Comparison of ENCODE assay signal across 32 cellular contexts in genomic region chr1:3094863-3095780, GRCh38. TPM values are rescaled to one million over a fixed set of nuclear protein-coding genes. Genes with fewer than 3 reads are reported as not detected.
"Had no signal": no experiment of that assay in that cellular context is flagged by ENCODE, and none has a peak within 500 bp of the region (broad histone marks: within the 10 kb centered on the region; RNA-seq: fewer than 3 reads in every experiment).

No MANE protein-coding gene starts in this region.

- H3K9me3 Mint-ChIP-seq: activated B cell treated with CpG ODN at 0.5 μM for 24 hours; activated CD4-positive, alpha-beta memory T cell treated with anti-CD3 and anti-CD28 coated beads for 36 hours; activated naive CD8-positive, alpha-beta T cell treated with anti-CD3 and anti-CD28 coated beads, Interleukin-2, amount 10 ng/mL, durations not matched to agents 7 days and 5 days; activated T-cell treated with anti-CD3 and anti-CD28 coated beads, Interleukin-2, amount 50 U/mL, for 4 hours; activated T-helper 1 cell treated with anti-CD3 and anti-CD28 coated beads, Interleukin-12 subunit alpha, Interleukin-12 subunit beta, Interleukin-2, Interleukin-4 antibody, amounts not matched to agents 30 ng/mL and 10 ng/mL and 1 ng/mL, durations not matched to agents 14 hours and 24 hours and 36 hours had no signal

- H3K4me3 ChIP-seq: body of pancreas, K562, Peyer's patch had no signal

- H3K4me1 ChIP-seq: Peyer's patch had no signal

- H3K36me3 Mint-ChIP-seq: activated CD4-positive, alpha-beta memory T cell treated with anti-CD3 and anti-CD28 coated beads for 36 hours; activated naive CD8-positive, alpha-beta T cell treated with anti-CD3 and anti-CD28 coated beads, Interleukin-2, amount 10 ng/mL, durations not matched to agents 7 days and 5 days had no signal

- H3K4me1 Mint-ChIP-seq: activated B cell treated with CpG ODN at 0.5 μM for 24 hours; activated naive CD8-positive, alpha-beta T cell treated with anti-CD3 and anti-CD28 coated beads, Interleukin-2, amount 10 ng/mL, durations not matched to agents 7 days and 5 days had no signal

- H3K4me3 Mint-ChIP-seq: activated B cell treated with CpG ODN at 0.5 μM for 24 hours; activated CD4-positive, alpha-beta memory T cell treated with anti-CD3 and anti-CD28 coated beads for 36 hours; activated naive CD8-positive, alpha-beta T cell treated with anti-CD3 and anti-CD28 coated beads, Interleukin-2, amount 10 ng/mL, durations not matched to agents 7 days and 5 days; activated T-cell treated with anti-CD3 and anti-CD28 coated beads, Interleukin-2, amount 50 U/mL, for 4 hours; activated T-helper 1 cell treated with anti-CD3 and anti-CD28 coated beads, Interleukin-12 subunit alpha, Interleukin-12 subunit beta, Interleukin-2, Interleukin-4 antibody, amounts not matched to agents 30 ng/mL and 10 ng/mL and 1 ng/mL, durations not matched to agents 14 hours and 24 hours and 36 hours had no signal

- H3K27ac Mint-ChIP-seq: activated B cell treated with CpG ODN at 0.5 μM for 24 hours; activated CD4-positive, alpha-beta memory T cell treated with anti-CD3 and anti-CD28 coated beads for 36 hours; activated naive CD8-positive, alpha-beta T cell treated with anti-CD3 and anti-CD28 coated beads, Interleukin-2, amount 10 ng/mL, durations not matched to agents 7 days and 5 days; activated T-helper 1 cell treated with anti-CD3 and anti-CD28 coated beads, Interleukin-12 subunit alpha, Interleukin-12 subunit beta, Interleukin-2, Interleukin-4 antibody, amounts not matched to agents 30 ng/mL and 10 ng/mL and 1 ng/mL, durations not matched to agents 14 hours and 24 hours and 36 hours had no signal

- H3K36me3 ChIP-seq: Peyer's patch had no signal

- H3K27ac ChIP-seq: Peyer's patch, VCaP had no signal

- H3K27me3 ChIP-seq: body of pancreas, Peyer's patch had no signal

- ATAC-seq: activated T-cell treated with anti-CD3 and anti-CD28 coated beads, Interleukin-2, amount 50 U/mL, for 4 hours; K562; PC-3 had no signal

- DNase-seq: activated B cell treated with CpG ODN at 0.5 μM for 24 hours; activated CD4-positive, alpha-beta memory T cell treated with anti-CD3 and anti-CD28 coated beads for 36 hours; activated CD4-positive, alpha-beta T cell treated with anti-CD3 and anti-CD28 coated beads for 4 hours; activated CD4-positive, alpha-beta T cell treated with anti-CD3 and anti-CD28 coated beads, Interleukin-2, amount 50 U/mL, for 1 hour; activated CD4-positive, CD25-positive, alpha-beta regulatory T cell treated with anti-CD3 and anti-CD28 coated beads, Interleukin-2, amount 50 U/mL, for 72 hours; activated CD8-positive, alpha-beta memory T cell treated with anti-CD3 and anti-CD28 coated beads, Interleukin-2, amount 50 U/mL, for 4 hours; activated naive CD4-positive, alpha-beta T cell; activated naive CD4-positive, alpha-beta T cell treated with anti-CD3 and anti-CD28 coated beads, Interleukin-2, amount 50 U/mL, for 16 hours; activated naive CD8-positive, alpha-beta T cell treated with anti-CD3 and anti-CD28 coated beads, Interleukin-2, amount 10 ng/mL, durations not matched to agents 7 days and 5 days; activated T-cell treated with anti-CD3 and anti-CD28 coated beads for 4 hours; activated T-cell treated with anti-CD3 and anti-CD28 coated beads, Interleukin-2, amount 50 U/mL, for 4 hours; amygdala; IMR-90; Karpas-422; NCI-H1105; NCI-H1417 treated with DMSO at 0.1 percent for 48 hours; NCI-H187 treated with DMSO at 0.1 percent for 48 hours; NCI-H2081; NCI-H345; NCI-H524 treated with DMSO at 0.1 percent for 48 hours; PC-3; Peyer's patch; RPMI8226; SW 1271; T-helper 1 cell; T-helper 2 cell; T-helper 9 cell had no signal

- H3K9me3 ChIP-seq: body of pancreas, Peyer's patch had no signal

RNA-seq across cellular contexts. Expression of gene PRDM16, which starts 26.1 kb away (rescaled TPM):
- total RNA-seq: activated B cell treated with CpG ODN at 0.5 μM for 24 hours; activated CD4-positive, alpha-beta memory T cell treated with anti-CD3 and anti-CD28 coated beads for 36 hours; activated naive CD8-positive, alpha-beta T cell treated with anti-CD3 and anti-CD28 coated beads, Interleukin-2, amount 10 ng/mL, durations not matched to agents 7 days and 5 days; activated T-helper 1 cell treated with anti-CD3 and anti-CD28 coated beads, Interleukin-12 subunit alpha, Interleukin-12 subunit beta, Interleukin-2, Interleukin-4 antibody, amounts not matched to agents 30 ng/mL and 10 ng/mL and 1 ng/mL, durations not matched to agents 14 hours and 24 hours and 36 hours; IMR-90; MCF 10A had no signal
